Comparison of ENCODE assay signal across 1 cellular context in the genomic region with DNA sequence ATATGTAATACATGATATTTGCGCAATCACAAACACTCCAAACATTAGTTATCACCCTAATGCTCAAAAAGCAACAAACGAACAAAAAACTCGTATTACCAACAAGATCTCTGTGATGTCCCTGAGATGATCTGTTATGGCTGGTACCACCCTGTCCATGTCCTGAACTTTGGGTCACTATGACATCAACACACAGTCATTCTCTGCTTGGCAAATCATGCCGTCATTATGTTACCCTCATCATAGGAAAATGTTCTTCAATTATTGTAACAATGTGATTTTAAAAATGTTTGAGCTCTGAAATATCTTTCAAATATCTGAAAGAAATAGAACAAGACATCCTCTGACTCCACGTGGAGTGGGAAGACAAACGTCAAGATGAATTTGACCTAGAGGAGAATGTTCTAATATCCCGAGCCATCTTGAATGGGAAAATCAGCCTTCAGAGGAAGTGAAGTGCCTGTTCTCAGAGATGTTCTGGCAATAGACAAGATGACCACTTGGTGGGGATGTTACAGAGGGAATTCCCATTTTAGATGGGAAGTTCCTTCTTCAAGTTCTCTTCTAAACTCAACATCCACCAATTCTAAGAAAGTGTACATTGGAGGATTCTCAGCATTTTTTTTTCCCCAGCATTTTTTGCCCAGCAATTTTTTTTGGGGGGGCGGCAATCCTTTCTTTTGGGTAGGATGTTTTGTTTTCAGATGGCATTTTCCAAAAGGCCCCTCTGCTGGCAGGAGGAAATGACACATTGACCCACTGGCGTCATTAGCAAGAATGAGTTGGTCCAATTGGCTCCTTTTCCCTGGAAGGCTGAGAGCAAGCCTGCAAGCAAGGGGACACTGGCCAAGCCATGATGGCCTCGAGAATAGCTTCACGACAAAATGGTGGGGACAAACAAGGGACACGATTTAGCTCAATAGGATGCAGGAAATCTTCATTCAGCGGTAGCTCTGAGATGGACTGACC.
TF ChIP-seq lines count a peak whose summit lies in the region.

No MANE protein-coding gene starts in this region.

TF ChIP-seq in GM23338, 12 proteins besides CTCF, POLR2A, EP300 and RAD21 (continued from another document):
- no peak for TF ChIP-seq ZNF462 (CRISPR knock-in tag; IDR thresholded peaks at IDR 0.05)
- TF ChIP-seq REST (IDR thresholded peaks at IDR 0.05; ENCODE audit: unreplicated experiment), result no peak
- no peak for TF ChIP-seq ZNF331 (CRISPR knock-in tag; IDR thresholded peaks at IDR 0.05; ENCODE audit: low read depth)
- no peak for TF ChIP-seq ZNF114 (CRISPR knock-in tag; IDR thresholded peaks at IDR 0.05)
